12 cellular contexts compared by ENCODE assay signal in the genomic region with DNA sequence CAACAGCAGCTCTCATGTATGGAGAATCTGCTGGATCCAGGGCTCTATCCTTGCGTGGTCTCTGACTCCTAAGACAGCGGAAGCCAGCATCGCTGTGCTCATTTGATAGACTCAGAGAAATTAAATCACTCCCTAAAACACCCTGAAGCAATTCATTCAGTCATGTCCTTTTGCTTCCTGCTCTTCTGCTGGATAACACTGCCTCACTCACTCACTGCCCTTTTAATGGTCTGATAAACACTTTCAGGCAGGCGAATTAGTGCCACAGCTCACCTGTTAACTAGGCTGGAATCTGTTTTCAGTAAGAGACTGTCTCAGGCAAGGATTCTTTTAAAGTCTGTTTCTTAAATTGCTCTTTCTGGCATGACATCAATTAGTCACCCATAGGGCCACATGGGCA. TPM values are rescaled to one million over a fixed set of nuclear protein-coding genes. Genes with fewer than 3 reads are reported as not detected.
DNase-seq lines count a peak whose midpoint lies in the region; ATAC-seq lines count a peak whose summit lies in the region.
"Had no signal": no experiment of that assay in that cellular context is flagged by ENCODE, and none has a peak within 500 bp of the region (broad histone marks: within the 10 kb centered on the region; RNA-seq: fewer than 3 reads in every experiment).

No MANE protein-coding gene starts in this region.

- no peaks in the 10 kb centered on the region for H3K27me3 ChIP-seq in adipocyte (replicated peaks; ENCODE audit: control insufficient read depth, insufficient read depth, low read length)
- H3K27me3 ChIP-seq in neuronal stem cell (ENCODE audit: control insufficient read depth in 3 of 3, insufficient read depth in 3 of 3, low read depth in 1 of 3, low read length in 3 of 3) = no peaks in the 10 kb centered on the region
- H3K27me3 ChIP-seq: transverse colon had no signal

- H2AK5ac ChIP-seq in neuronal stem cell (ENCODE audit: low read depth, low read length) = no peak overlapping the region

- no peaks in the 10 kb centered on the region for H3K9me3 Mint-ChIP-seq in T-helper 2 cell treated with Interferon-gamma antibody and Interleukin-4, amounts not matched to agents 5 μg/mL and 100 μg/mL, for 36 hours

- no peaks in the 10 kb centered on the region for H3K79me1 ChIP-seq in neuronal stem cell (ENCODE audit: low read depth, low read length)

- no peak overlapping the region for H2BK5ac ChIP-seq in neuronal stem cell (ENCODE audit: low read length)

- no peak overlapping the region for H2BK120ac ChIP-seq in neuronal stem cell (ENCODE audit: low read depth, low read length)

- no peak overlapping the region for H3K14ac ChIP-seq in neuronal stem cell (ENCODE audit: low read length)

- H2AFZ ChIP-seq in neuronal stem cell (ENCODE audit: low read length) = no peak overlapping the region

- no peak for ATAC-seq in GM19035 (IDR thresholded peaks at IDR 0.05; ENCODE audit: unreplicated experiment)

- no peaks in the 10 kb centered on the region for H3K27me3 Mint-ChIP-seq in T-helper 2 cell treated with Interferon-gamma antibody and Interleukin-4, amounts not matched to agents 5 μg/mL and 100 μg/mL, for 36 hours (ENCODE audit: low read depth)

- H3K18ac ChIP-seq in neuronal stem cell (ENCODE audit: low read length) = no peak overlapping the region

- H2BK12ac ChIP-seq in neuronal stem cell (ENCODE audit: low read length) = no peak overlapping the region

- H3K4me3 ChIP-seq in adipocyte (ENCODE audit: low read length) = no peak overlapping the region
- no peak overlapping the region for H3K4me3 ChIP-seq in neuronal stem cell (ENCODE audit: low read length in 2 of 2)
- H3K4me3 ChIP-seq: transverse colon had no signal

- H3K9ac ChIP-seq in adipocyte (ENCODE audit: low read length) (peak overlapping the region; percentile 20), neuronal stem cell (ENCODE audit: low read depth, low read length, poor library complexity) (no peak overlapping the region)

- H3K4me1 Mint-ChIP-seq in T-helper 2 cell treated with Interferon-gamma antibody and Interleukin-4, amounts not matched to agents 5 μg/mL and 100 μg/mL, for 36 hours (ENCODE audit: low read depth) = peaks cover 63% of the 10 kb centered on the region

- peak overlapping the region; percentile 75 for H3K23ac ChIP-seq in neuronal stem cell (ENCODE audit: low read depth, low read length, poor library complexity)

- no CpG with 5 or more reads among the region's 4 CpGs for WGBS in neuronal stem cell (ENCODE audit: extremely low coverage in 2 of 2, insufficient read length in 2 of 2, insufficient replicate concordance in 1 of 2), 2 donors

- no peak overlapping the region for H2BK15ac ChIP-seq in neuronal stem cell (ENCODE audit: low read length)

- no peak overlapping the region for H4K8ac ChIP-seq in neuronal stem cell (ENCODE audit: low read depth, low read length)

- no peak overlapping the region for H3K4me3 Mint-ChIP-seq in T-helper 2 cell treated with Interferon-gamma antibody and Interleukin-4, amounts not matched to agents 5 μg/mL and 100 μg/mL, for 36 hours

- H3K36me3 ChIP-seq in KOPT-K1 (ENCODE audit: insufficient read depth, low read length) = peaks cover 62% of the 10 kb centered on the region
- H3K36me3 ChIP-seq in adipocyte (ENCODE audit: control insufficient read depth, insufficient read depth, low read length, severe bottlenecking) = peaks cover 8% of the 10 kb centered on the region
- peaks cover 2 to 26% of the 10 kb centered on the region in 2 donors for H3K36me3 ChIP-seq in neuronal stem cell (replicated peaks in 1 of 2; ENCODE audit: control insufficient read depth in 2 of 2, insufficient read depth in 2 of 2, low read length in 2 of 2)

- no peak for DNase-seq in T-helper 2 cell treated with Interferon-gamma antibody and Interleukin-4, amounts not matched to agents 5 μg/mL and 100 μg/mL, for 36 hours (ENCODE audit: low spot score)
- DNase-seq in T-helper 2 cell (no peak), adipocyte (ENCODE audit: low read depth) (no peak), neuronal stem cell (ENCODE audit: low spot score) (no peak), DMS53 treated with DMSO at 0.1 percent for 48 hours (lab: John Stamatoyannopoulos, UW; ENCODE audit: unreplicated experiment) (no peak), HT-29 (ENCODE audit: low spot score) (no peak)
- DNase-seq: 8988T; effector memory CD4-positive, alpha-beta T cell; NCI-H2171 treated with DMSO at 0.1 percent for 48 hours; transverse colon had no signal

- peak overlapping the region; percentile 82 for H3K27ac Mint-ChIP-seq in T-helper 2 cell treated with Interferon-gamma antibody and Interleukin-4, amounts not matched to agents 5 μg/mL and 100 μg/mL, for 36 hours

- no peak overlapping the region for H3K4me2 ChIP-seq in neuronal stem cell (ENCODE audit: insufficient read depth, low read length, poor library complexity, severe bottlenecking)

- H3K9me3 ChIP-seq in KOPT-K1 (ENCODE audit: insufficient read depth, low read length, poor library complexity, severe bottlenecking) (no peaks in the 10 kb centered on the region), adipocyte (ENCODE audit: control insufficient read depth, low read length) (no peaks in the 10 kb centered on the region), neuronal stem cell (replicated peaks in 1 of 2; ENCODE audit: control insufficient read depth in 2 of 2, insufficient read depth in 1 of 2, low read depth in 1 of 2, low read length in 2 of 2) (no peaks in the 10 kb centered on the region)
- H3K9me3 ChIP-seq: transverse colon had no signal

- no peak overlapping the region for H4K91ac ChIP-seq in neuronal stem cell (ENCODE audit: low read depth, low read length, poor library complexity)

- H3K4me1 ChIP-seq in adipocyte (ENCODE audit: control insufficient read depth, insufficient read depth, low read length) = peaks cover 47% of the 10 kb centered on the region
- peaks cover 7 to 10% of the 10 kb centered on the region in 2 donors for H3K4me1 ChIP-seq in neuronal stem cell (ENCODE audit: control insufficient read depth in 2 of 2, insufficient read depth in 1 of 2, low read depth in 1 of 2, low read length in 2 of 2)

- no peak overlapping the region for H3K4ac ChIP-seq in neuronal stem cell (ENCODE audit: low read length)

- H3K36me3 Mint-ChIP-seq in T-helper 2 cell treated with Interferon-gamma antibody and Interleukin-4, amounts not matched to agents 5 μg/mL and 100 μg/mL, for 36 hours (ENCODE audit: low read depth) = peaks cover 79% of the 10 kb centered on the region

- H3K27ac ChIP-seq in KOPT-K1 (ENCODE audit: low read depth, low read length, poor library complexity, severe bottlenecking) = peak overlapping the region; percentile 98
- no peak overlapping the region for H3K27ac ChIP-seq in neuronal stem cell (replicated peaks; ENCODE audit: low read length)
- H3K27ac ChIP-seq: transverse colon had no signal

RNA-seq across cellular contexts. Expression of a gene that starts 10.0 kb away (rescaled TPM):
- polyA plus RNA-seq in neuronal stem cell (2013, experiment 1 of 2) = 20.8 TPM
- 21.6 TPM for polyA plus RNA-seq in neuronal stem cell (2013, experiment 2 of 2)
- total RNA-seq in HT-29 (2014; rRNA removed; shearing (Covaris generic)) = not detected in 2 replicates
